In the genomic region with DNA sequence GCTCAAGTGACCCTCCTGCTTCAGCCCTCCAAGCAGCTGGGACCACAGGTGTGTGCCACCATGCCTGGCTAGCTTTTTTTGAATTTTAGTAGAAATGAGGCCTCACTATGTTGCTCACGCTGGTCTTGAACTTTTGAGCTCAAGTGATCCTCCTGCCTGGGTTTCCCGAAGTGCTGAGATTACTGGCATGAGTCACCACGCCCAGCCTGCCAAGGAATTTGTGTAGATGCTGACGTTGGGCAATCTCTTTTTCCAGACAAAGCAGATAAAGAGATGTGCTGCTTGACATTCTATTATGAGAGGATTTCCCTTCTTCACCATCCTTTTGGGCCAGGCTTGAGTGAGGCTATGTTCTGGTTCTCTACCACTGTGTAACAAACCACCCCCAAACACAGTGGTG, we compare ENCODE assay signal across 19 cellular contexts.
DNase-seq lines count a peak whose midpoint lies in the region; ATAC-seq, FAIRE-seq and TF ChIP-seq lines count a peak whose summit lies in the region.
"Had no signal": no experiment of that assay in that cellular context is flagged by ENCODE, and none has a peak within 500 bp of the region (broad histone marks: within the 10 kb centered on the region; RNA-seq: fewer than 3 reads in every experiment).

No MANE protein-coding gene starts in this region.

- RAD21 ChIA-PET in HCT116 (lab: Charles Lee; ENCODE audit: low non-redundant PET in 1 of 2, low total read pairs in 2 of 2, uncharacterized antibody in 2 of 2, unreplicated experiment in 2 of 2): no interaction called here

- TF ChIP-seq RAD21 in A549 (conservative IDR thresholded peaks at IDR 0.05 in 1 of 2, IDR thresholded peaks at IDR 0.05 in 1 of 2): no peak
- no peak for TF ChIP-seq RAD21 in HCT116 (IDR thresholded peaks at IDR 0.05; ENCODE audit: low read depth)

- POLR2A ChIA-PET in A549 (lab: Yijun Ruan, JAX) (no interaction called here), HCT116 (lab: Charles Lee) (no interaction called here)

- H3K9me3 ChIP-seq in A549 (no peaks in the 10 kb centered on the region), HCT116 (ENCODE audit: control insufficient read depth in 1 of 2, insufficient read depth in 1 of 2, low read depth in 1 of 2, low read length in 2 of 2) (no peaks in the 10 kb centered on the region), adipocyte (ENCODE audit: control insufficient read depth, low read length) (no peaks in the 10 kb centered on the region)
- H3K9me3 ChIP-seq: Caco-2, heart left ventricle, upper lobe of right lung had no signal

- FAIRE-seq in A549 (lab: Jason Lieb, UNC): no peak

- H3K36me3 ChIP-seq in HCT116 (ENCODE audit: control insufficient read depth in 1 of 2, insufficient read depth in 2 of 2, low read length in 2 of 2) (no peaks in the 10 kb centered on the region), adipocyte (ENCODE audit: control insufficient read depth, insufficient read depth, low read length, severe bottlenecking) (no peaks in the 10 kb centered on the region)
- H3K36me3 ChIP-seq: heart left ventricle, upper lobe of right lung had no signal

- H3K4me3 ChIP-seq in A549 (no peak overlapping the region), HCT116 (replicated peaks in 1 of 2; ENCODE audit: low read depth in 1 of 2, low read length in 2 of 2) (no peak overlapping the region), adipocyte (ENCODE audit: low read length) (no peak overlapping the region), fibroblast of the aortic adventitia (ENCODE audit: low read depth, low read length) (no peak overlapping the region)
- H3K4me3 ChIP-seq: heart left ventricle, upper lobe of right lung had no signal

- TF ChIP-seq POLR2A in A549 (IDR thresholded peaks at IDR 0.05; ENCODE audit: low read length): no peak
- no peak for TF ChIP-seq POLR2A in HCT116 (IDR thresholded peaks at IDR 0.05; ENCODE audit: borderline replicate concordance, extremely low read depth, insufficient read depth, insufficient read length)

- H3K9ac ChIP-seq in HCT116 (ENCODE audit: low read length) (no peak overlapping the region), adipocyte (ENCODE audit: low read length) (no peak overlapping the region)

- H4K20me1 ChIP-seq in HCT116 (ENCODE audit: insufficient read depth): no peaks in the 10 kb centered on the region

- H2AFZ ChIP-seq in HCT116 (ENCODE audit: low read depth, low read length, poor library complexity, severe bottlenecking): no peak overlapping the region

- peaks cover 9% of the 10 kb centered on the region; the same call in 2 of the 3 replicates for H3K4me1 ChIP-seq in A549
- peaks cover 10 to 33% of the 10 kb centered on the region in 2 experiments; a peak in 3 of 4 replicates for H3K4me1 ChIP-seq in HCT116 (ENCODE audit: control insufficient read depth in 1 of 2, insufficient read depth in 2 of 2, low read length in 2 of 2)
- no peaks in the 10 kb centered on the region for H3K4me1 ChIP-seq in adipocyte (ENCODE audit: control insufficient read depth, insufficient read depth, low read length)
- H3K4me1 ChIP-seq: Caco-2, upper lobe of right lung had no signal

- TF ChIP-seq CTCF in A549 (IDR thresholded peaks at IDR 0.05): no peak
- TF ChIP-seq CTCF in HCT116 (IDR thresholded peaks at IDR 0.05 in 2 of 3, conservative IDR thresholded peaks at IDR 0.05 in 1 of 3; ENCODE audit: borderline replicate concordance in 1 of 3, insufficient read depth in 1 of 3, low read depth in 2 of 3, low read length in 2 of 3): no peak
- no peak for TF ChIP-seq CTCF in fibroblast of the aortic adventitia (IDR thresholded peaks at IDR 0.05; ENCODE audit: insufficient read depth, low read length)

- H3K9me2 ChIP-seq in HCT116 (ENCODE audit: insufficient read depth): no peaks in the 10 kb centered on the region

- H3K4me2 ChIP-seq in A549: no peak overlapping the region
- H3K4me2 ChIP-seq in HCT116 (ENCODE audit: low read length): peak overlapping the region; percentile 17; the same call in 1 of the 2 replicates

- H3K27ac ChIP-seq in A549 (peak overlapping the region in 1 of 2 experiments; percentile 59; a peak in 2 of 6 replicates), HCT116 (ENCODE audit: low read depth, low read length) (no peak overlapping the region)
- H3K27ac ChIP-seq: heart left ventricle, HL-60, upper lobe of right lung had no signal

- DNase-seq in A549 (ENCODE audit: low read depth in 1 of 2, low spot score in 1 of 2) (peak in 1 of 2 experiments; percentile 48), HCT116 (ENCODE audit: low read depth, low spot score) (no peak), adipocyte (ENCODE audit: low read depth) (peak; percentile 69), fibroblast of the aortic adventitia (ENCODE audit: low read depth) (peak; percentile 77), NCI-H146 (lab: John Stamatoyannopoulos, UW) (no peak), pons (ENCODE audit: low spot score) (no peak)
- DNase-seq: activated CD4-positive, alpha-beta memory T cell treated with anti-CD3 and anti-CD28 coated beads, Interleukin-2, amount 10 ng/mL, durations not matched to agents 7 days and 5 days; Caco-2; heart left ventricle; kidney glomerular epithelial cell; NCI-H187; NCI-H524 treated with DMSO at 0.1 percent for 48 hours; occipital lobe; OCI-M1; stimulated activated naive B cell treated with anti-CD40 and anti-IgM and Interleukin-4, amounts not matched to agents 10 μg/mL and 1 μg/mL and 100 μg/mL, for 72 hours; upper lobe of right lung had no signal

- H3K27me3 ChIP-seq in HCT116 (ENCODE audit: insufficient read depth, low read length) (no peaks in the 10 kb centered on the region), adipocyte (replicated peaks; ENCODE audit: control insufficient read depth, insufficient read depth, low read length) (peaks cover 5% of the 10 kb centered on the region)
- H3K27me3 ChIP-seq: upper lobe of right lung had no signal

- no peak for TF ChIP-seq EP300 in A549 (IDR thresholded peaks at IDR 0.05)

- 44% methylated on average over 3 of the region's 4 CpGs for WGBS in A549 (ENCODE audit: missing lambda C conversion rate)

- CTCF ChIA-PET in A549 (lab: Yijun Ruan, JAX) (interaction anchor here (1.4 to 2.4 kb wide), 2 partner anchors 9 to 11 kb away, joined by 4 to 11 read pairs; no protein-coding TSS in a partner anchor), HCT116 (lab: Charles Lee) (interaction anchor here (0.9 kb wide), 1 partner anchor 9 kb away, joined by 3 read pairs; no protein-coding TSS in a partner anchor)

- intact Hi-C loops in HCT116 (cut with micrococcal nuclease): loop anchor here (10.0 kb wide), 2 partner anchors 266 to 1454 kb away; no protein-coding TSS in a partner anchor

- no TSS peak for BruUV-seq in HCT116 (replicated peaks; lab: Mats Ljungman, UMichigan)

- ATAC-seq in A549 (peak in 1 of 2 experiments; percentile 47; a peak in 3 of 6 replicates), HCT116 (peak; percentile 50; the same call in 1 of the 2 replicates), HG03354 (IDR thresholded peaks at IDR 0.05; ENCODE audit: poor library complexity, severe bottlenecking, unreplicated experiment) (no peak), GM19455 (IDR thresholded peaks at IDR 0.05; ENCODE audit: unreplicated experiment) (no peak)
- ATAC-seq: heart left ventricle; stimulated activated naive B cell treated with anti-CD40 and anti-IgM and Interleukin-4, amounts not matched to agents 10 μg/mL and 1 μg/mL and 100 μg/mL, for 72 hours; upper lobe of right lung had no signal

- H3K79me2 ChIP-seq in HCT116 (ENCODE audit: insufficient read depth, low read length): no peaks in the 10 kb centered on the region

TF ChIP-seq in A549, 52 proteins besides CTCF, POLR2A, EP300 and RAD21 (continues in another document):
- TF ChIP-seq ZNF302 (CRISPR knock-in tag; IDR thresholded peaks at IDR 0.05) (no peak), MAZ (IDR thresholded peaks at IDR 0.05; ENCODE audit: borderline replicate concordance, low read depth, low read length) (no peak), RCOR1 (IDR thresholded peaks at IDR 0.05; ENCODE audit: low read depth, low read length) (no peak), RFX5 (IDR thresholded peaks at IDR 0.05) (no peak), CEBPB (IDR thresholded peaks at IDR 0.05) (peak in 1 of 2 experiments; percentile 31; a peak in 2 of 4 replicates), SMC3 (IDR thresholded peaks at IDR 0.05) (no peak), CBX8 (IDR thresholded peaks at IDR 0.05) (no peak), TFCP2L1 (CRISPR knock-in tag; IDR thresholded peaks at IDR 0.05) (no peak), ZSCAN20 (CRISPR knock-in tag; IDR thresholded peaks at IDR 0.05) (no peak), KDM5A (IDR thresholded peaks at IDR 0.05) (no peak)
- TF ChIP-seq, protein P1, sequence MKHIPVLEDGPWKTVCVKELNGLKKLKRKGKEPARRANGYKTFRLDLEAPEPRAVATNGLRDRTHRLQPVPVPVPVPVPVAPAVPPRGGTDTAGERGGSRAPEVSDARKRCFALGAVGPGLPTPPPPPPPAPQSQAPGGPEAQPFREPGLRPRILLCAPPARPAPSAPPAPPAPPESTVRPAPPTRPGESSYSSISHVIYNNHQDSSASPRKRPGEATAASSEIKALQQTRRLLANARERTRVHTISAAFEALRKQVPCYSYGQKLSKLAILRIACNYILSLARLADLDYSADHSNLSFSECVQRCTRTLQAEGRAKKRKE (CRISPR knock-in tag; IDR thresholded peaks at IDR 0.05; ENCODE audit: low read depth): no peak

TF ChIP-seq in HCT116, 20 proteins besides CTCF, POLR2A, EP300 and RAD21 (continues in another document):
- TF ChIP-seq ZNF274 (IDR thresholded peaks at IDR 0.05; ENCODE audit: low read depth, low read length) (no peak), CEBPB (IDR thresholded peaks at IDR 0.05; ENCODE audit: low read depth) (no peak), SIN3A (IDR thresholded peaks at IDR 0.05; ENCODE audit: low read depth) (no peak), EZH2 (IDR thresholded peaks at IDR 0.05) (no peak)

Comparison
In these comparisons a context has a peak if more than half of its experiments do, and no peak if none do; other contexts are left out.
1. DNase-seq: peak in adipocyte (single experiment) and fibroblast of the aortic adventitia (single experiment); none in HCT116 (single experiment), NCI-H146 (single experiment) and pons (single experiment).